ENCODE assay signal across 8 cellular contexts in genomic region chr15:38251726-38252480, GRCh38. TPM values are rescaled to one million over a fixed set of nuclear protein-coding genes. Genes with fewer than 3 reads are reported as not detected.
DNase-seq lines count a peak whose midpoint lies in the region; ATAC-seq and TF ChIP-seq lines count a peak whose summit lies in the region.

No MANE protein-coding gene starts in this region.

- TF ChIP-seq POLR2A in erythroblast (IDR thresholded peaks at IDR 0.05; ENCODE audit: low read length): peak; percentile 34

- H3K27ac ChIP-seq in CD8-positive, alpha-beta T cell (ENCODE audit: low read depth, low read length): no peak overlapping the region
- H3K27ac ChIP-seq in HUES6 (ENCODE audit: low read depth, low read length): peak overlapping the region; percentile 95

- H3K36me3 ChIP-seq in CD8-positive, alpha-beta T cell (ENCODE audit: insufficient read depth, low read length): no peaks in the 10 kb centered on the region
- H3K36me3 ChIP-seq in HUES6 (ENCODE audit: control insufficient read depth, insufficient read depth, low read length): no peaks in the 10 kb centered on the region

- CTCF ChIA-PET in CD8-positive, alpha-beta T cell (lab: Charles Lee): no interaction called here

- H3K36me3 Mint-ChIP-seq in CD8-positive, alpha-beta T cell: peaks cover 3% of the 10 kb centered on the region
- H3K36me3 Mint-ChIP-seq in activated T-cell treated with anti-CD3 and anti-CD28 coated beads, Interleukin-2, amount 50 U/mL, for 24 hours (ENCODE audit: low read depth): no peaks in the 10 kb centered on the region

- POLR2A ChIA-PET in CD8-positive, alpha-beta T cell (lab: Charles Lee): interaction anchor here (0.7 to 0.8 kb wide), 3 partner anchors 10 to 203 kb away, joined by 3 read pairs; no protein-coding TSS in a partner anchor

- peaks cover 21% of the 10 kb centered on the region for H3K4me1 ChIP-seq in CD8-positive, alpha-beta T cell (ENCODE audit: insufficient read depth, low read length)
- H3K4me1 ChIP-seq in HUES6 (ENCODE audit: control insufficient read depth, insufficient read depth, low read length): peaks cover 26% of the 10 kb centered on the region
- H3K4me1 ChIP-seq in mononuclear cell (ENCODE audit: insufficient read depth, low read length): peaks cover 31% of the 10 kb centered on the region

- peak overlapping the region; percentile 75 for H3K4me3 ChIP-seq in CD8-positive, alpha-beta T cell (ENCODE audit: low read depth, low read length)
- H3K4me3 ChIP-seq in HUES6 (ENCODE audit: low read depth, low read length): peak overlapping the region; percentile 93
- H3K4me3 ChIP-seq in mononuclear cell (ENCODE audit: low read length): peak overlapping the region; percentile 54

- no peaks in the 10 kb centered on the region for H3K27me3 ChIP-seq in CD8-positive, alpha-beta T cell (ENCODE audit: insufficient read depth, low read length)
- H3K27me3 ChIP-seq in HUES6 (ENCODE audit: control insufficient read depth, insufficient read depth, low read length) (no peaks in the 10 kb centered on the region), mononuclear cell (ENCODE audit: insufficient read depth, low read length) (peaks cover 46% of the 10 kb centered on the region)

- no peaks in the 10 kb centered on the region for H3K9me3 Mint-ChIP-seq in CD8-positive, alpha-beta T cell
- no peaks in the 10 kb centered on the region for H3K9me3 Mint-ChIP-seq in activated T-cell treated with anti-CD3 and anti-CD28 coated beads, Interleukin-2, amount 50 U/mL, for 24 hours

- H3K4me1 Mint-ChIP-seq in CD8-positive, alpha-beta T cell (ENCODE audit: low read depth): peaks cover 26% of the 10 kb centered on the region
- peaks cover 33% of the 10 kb centered on the region for H3K4me1 Mint-ChIP-seq in activated T-cell treated with anti-CD3 and anti-CD28 coated beads, Interleukin-2, amount 50 U/mL, for 24 hours (ENCODE audit: low read depth)

- peak overlapping the region; percentile 87 for H3K9ac ChIP-seq in HUES6 (ENCODE audit: low read length)

- no peak overlapping the region for H3K27ac Mint-ChIP-seq in CD8-positive, alpha-beta T cell
- H3K27ac Mint-ChIP-seq in activated T-cell treated with anti-CD3 and anti-CD28 coated beads, Interleukin-2, amount 50 U/mL, for 24 hours: peak overlapping the region; percentile 72

- H3K4me3 Mint-ChIP-seq in CD8-positive, alpha-beta T cell: peak overlapping the region; percentile 83
- peak overlapping the region; percentile 79 for H3K4me3 Mint-ChIP-seq in activated T-cell treated with anti-CD3 and anti-CD28 coated beads, Interleukin-2, amount 50 U/mL, for 24 hours

- intact Hi-C loops in CD8-positive, alpha-beta T cell (cut with DNase I, micrococcal nuclease): loop anchor here in 1 of 2 experiments (2.0 to 10.0 kb wide), 4 partner anchors 103 to 1675 kb away; partner anchors contain the start of gene CDIN1

- ATAC-seq in CD8-positive, alpha-beta T cell: peak; percentile 61

- no peak for TF ChIP-seq CTCF in CD8-positive, alpha-beta T cell (IDR thresholded peaks at IDR 0.05)
- TF ChIP-seq CTCF in GM20000 (IDR thresholded peaks at IDR 0.05; ENCODE audit: extremely low read depth, missing control alignments): no peak

- peaks cover 15% of the 10 kb centered on the region for H3K27me3 Mint-ChIP-seq in CD8-positive, alpha-beta T cell (ENCODE audit: low read depth)
- H3K27me3 Mint-ChIP-seq in activated T-cell treated with anti-CD3 and anti-CD28 coated beads, Interleukin-2, amount 50 U/mL, for 24 hours: peaks cover 51% of the 10 kb centered on the region

- DNase-seq in CD8-positive, alpha-beta T cell: peak; percentile 23 to 77 (median 53)
- DNase-seq in GM20000 (ENCODE audit: low spot score) (peak; percentile 77), OCI-M2 (lab: John Stamatoyannopoulos, UW; ENCODE audit: unreplicated experiment) (peak; percentile 14), erythroblast (lab: John Stamatoyannopoulos, UW) (peak; percentile 93 to 94)
- DNase-seq in activated T-cell treated with anti-CD3 and anti-CD28 coated beads, Interleukin-2, amount 50 U/mL, for 24 hours: peak; percentile 80
- DNase-seq in stimulated activated CD8-positive, alpha-beta memory T cell treated with anti-CD3 and anti-CD28 coated beads, Interleukin-4, amount 100 ng/mL, for 48 hours: peak; percentile 80

- H3K9me3 ChIP-seq in CD8-positive, alpha-beta T cell (ENCODE audit: low read length): no peaks in the 10 kb centered on the region
- H3K9me3 ChIP-seq in HUES6 (ENCODE audit: control insufficient read depth, insufficient read depth, low read depth, low read length): no peaks in the 10 kb centered on the region
- no peaks in the 10 kb centered on the region for H3K9me3 ChIP-seq in mononuclear cell (ENCODE audit: low read depth, low read length)

RNA-seq across cellular contexts. Expression of gene SPRED1, which starts 0.7 kb away (rescaled TPM):
- total RNA-seq in CD8-positive, alpha-beta T cell: under 1 TPM; 0.05 to 0.50 TPM
- 0.94 TPM for total RNA-seq in mononuclear cell

Comparison
In these comparisons a context has a peak if more than half of its experiments do, and no peak if none do; other contexts are left out.
1. DNase-seq: peak in every context shown above with its lines; median percentile 94 in erythroblast; 80 in activated T-cell treated with anti-CD3 and anti-CD28 coated beads, Interleukin-2, amount 50 U/mL, for 24 hours; 80 in stimulated activated CD8-positive, alpha-beta memory T cell treated with anti-CD3 and anti-CD28 coated beads, Interleukin-4, amount 100 ng/mL, for 48 hours; 77 in GM20000; 53 in CD8-positive, alpha-beta T cell; 14 in OCI-M2.